9 cellular contexts compared by ENCODE assay signal in the genomic region with DNA sequence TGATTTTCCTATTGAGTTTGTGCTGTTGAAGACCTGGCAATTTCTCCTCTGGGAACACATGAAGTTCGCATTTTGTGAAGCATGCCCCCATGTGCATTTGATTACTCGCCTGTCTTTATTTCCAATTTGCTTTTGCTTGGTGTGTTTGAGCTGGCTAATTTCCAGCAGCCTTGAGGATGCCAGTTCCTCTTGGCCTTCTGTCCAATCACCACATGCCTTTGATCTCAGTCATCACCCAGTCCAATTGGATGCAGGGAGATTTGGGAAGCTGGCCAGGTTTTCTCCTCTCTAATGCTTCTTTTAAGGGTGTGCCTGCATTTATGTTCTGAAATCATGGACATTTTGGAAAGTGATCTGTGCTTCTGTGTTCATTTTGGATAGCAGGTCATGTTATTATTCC. TPM values are rescaled to one million over a fixed set of nuclear protein-coding genes. Genes with fewer than 3 reads are reported as not detected.
A peak's percentile ranks its signal among the peaks of the same experiment; 100 is the strongest.
DNase-seq lines count a peak whose midpoint lies in the region; ATAC-seq and TF ChIP-seq lines count a peak whose summit lies in the region.
"Had no signal": no experiment of that assay in that cellular context is flagged by ENCODE, and none has a peak within 500 bp of the region (broad histone marks: within the 10 kb centered on the region; RNA-seq: fewer than 3 reads in every experiment).

No MANE protein-coding gene starts in this region.

- peak overlapping the region; percentile 51 for H3K27ac ChIP-seq in upper lobe of right lung

- no peaks in the 10 kb centered on the region for H3K9me3 ChIP-seq in upper lobe of right lung

- TF ChIP-seq CTCF in upper lobe of right lung (IDR thresholded peaks at IDR 0.05) = no peak

- peak overlapping the region; percentile 29 for H3K4me3 ChIP-seq in upper lobe of right lung

- no peaks in the 10 kb centered on the region for H3K36me3 ChIP-seq in upper lobe of right lung

- peaks cover 6% of the 10 kb centered on the region for H3K4me1 ChIP-seq in upper lobe of right lung

- DNase-seq in NCI-H1105 treated with DMSO at 0.1 percent for 48 hours (lab: John Stamatoyannopoulos, UW) = peak; percentile 27
- DNase-seq in NCI-H1105 (lab: John Stamatoyannopoulos, UW) = no peak
- peak; percentile 49 for DNase-seq in hepatic stellate cell (ENCODE audit: low spot score)
- DNase-seq in upper lobe of right lung = no peak
- DNase-seq in SIG-M5 treated with dmso at 0.1 percent for 504 hours (lab: John Stamatoyannopoulos, UW; ENCODE audit: unreplicated experiment) = no peak
- DNase-seq in stimulated activated CD8-positive, alpha-beta memory T cell treated with anti-CD3 and anti-CD28 coated beads, Interleukin-4, amount 100 ng/mL, for 48 hours = no peak
- DNase-seq: NCI-H146 had no signal

- intact Hi-C loops in upper lobe of right lung (cut with DNase I) = no loop called here

- H3K27me3 ChIP-seq in upper lobe of right lung = peaks cover 6% of the 10 kb centered on the region

- peak; percentile 64 for ATAC-seq in SK-N-SH treated with all-trans-retinoic acid at 6 μM for 48 hours
- ATAC-seq in upper lobe of right lung = peak; percentile 47
- no peak for ATAC-seq in GM18868 (IDR thresholded peaks at IDR 0.05; ENCODE audit: unreplicated experiment)

TF ChIP-seq in SK-N-SH treated with all-trans-retinoic acid at 6 μM for 48 hours, 23 proteins besides CTCF, POLR2A, EP300 and RAD21:
- TF ChIP-seq ZC3H10 (CRISPR knock-in tag; IDR thresholded peaks at IDR 0.05) = no peak
- no peak for TF ChIP-seq ZFP30 (CRISPR knock-in tag; IDR thresholded peaks at IDR 0.05)
- TF ChIP-seq TCF4 (CRISPR knock-in tag; IDR thresholded peaks at IDR 0.05; ENCODE audit: borderline replicate concordance) = peak; percentile 69; the same call in 1 of the 2 replicates

RNA-seq across cellular contexts. Expression of a gene that starts 3.8 kb away (rescaled TPM):
- total RNA-seq in upper lobe of right lung = 279 TPM

RNA-seq across cellular contexts. Expression of a gene that starts 24.4 kb away (rescaled TPM):
- 24.7 TPM for total RNA-seq in upper lobe of right lung

Comparison
In these comparisons a context has a peak if more than half of its experiments do, and no peak if none do; other contexts are left out.
1. DNase-seq: peak in NCI-H1105 treated with DMSO at 0.1 percent for 48 hours (single experiment) and hepatic stellate cell (single experiment); none in NCI-H1105 (single experiment), upper lobe of right lung (single experiment), SIG-M5 treated with dmso at 0.1 percent for 504 hours (single experiment) and stimulated activated CD8-positive, alpha-beta memory T cell treated with anti-CD3 and anti-CD28 coated beads, Interleukin-4, amount 100 ng/mL, for 48 hours (single experiment).